Comparison of ENCODE assay signal across 37 cellular contexts in the genomic region with DNA sequence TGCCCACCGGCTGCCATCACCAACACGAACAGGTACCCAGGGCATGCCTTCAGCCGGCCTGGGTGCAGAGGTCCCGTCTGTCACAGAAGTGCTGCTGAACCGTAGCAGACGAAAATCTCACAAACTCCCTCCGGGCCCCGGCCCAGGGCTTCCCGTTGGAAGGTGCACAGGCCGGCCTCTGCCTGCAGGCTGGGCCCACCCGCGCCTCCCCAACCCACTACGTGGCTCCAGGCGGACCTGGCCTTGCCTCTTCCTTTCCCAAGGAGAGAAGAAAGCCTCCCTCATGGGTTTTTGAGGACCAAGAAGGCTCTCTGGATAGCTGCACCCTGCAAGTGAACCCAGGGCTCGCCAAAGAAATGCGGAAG. TPM values are rescaled to one million over a fixed set of nuclear protein-coding genes. Genes with fewer than 3 reads are reported as not detected.
"Had no signal": no experiment of that assay in that cellular context is flagged by ENCODE, and none has a peak within 500 bp of the region (broad histone marks: within the 10 kb centered on the region; RNA-seq: fewer than 3 reads in every experiment).

No MANE protein-coding gene starts in this region.

- H3K27me3 ChIP-seq: body of pancreas had no signal

- H3K9me3 Mint-ChIP-seq: activated naive CD4-positive, alpha-beta T cell treated with anti-CD3 and anti-CD28 coated beads, Interleukin-2, amount 50 U/mL, for 72 hours; activated T-cell treated with anti-CD3 and anti-CD28 coated beads, Interleukin-2, amount 50 U/mL, for 24 hours had no signal

- FAIRE-seq: colon, endometrium, endothelial cell of umbilical vein had no signal

- H3K9me3 ChIP-seq: body of pancreas, esophagus squamous epithelium, gastroesophageal sphincter had no signal

- DNase-seq: activated CD4-positive, alpha-beta memory T cell treated with anti-CD3 and anti-CD28 coated beads, Interleukin-2, amount 10 ng/mL, durations not matched to agents 7 days and 5 days; activated CD4-positive, alpha-beta T cell treated with anti-CD3 and anti-CD28 coated beads for 1 hour; activated CD4-positive, alpha-beta T cell treated with anti-CD3 and anti-CD28 coated beads for 4 hours; activated CD4-positive, alpha-beta T cell treated with anti-CD3 and anti-CD28 coated beads, Interleukin-2, amount 10 ng/mL, durations not matched to agents 7 days and 5 days; activated CD4-positive, alpha-beta T cell treated with anti-CD3 and anti-CD28 coated beads, Interleukin-2, amount 50 U/mL, for 4 hours; activated CD8-positive, alpha-beta memory T cell treated with anti-CD3 and anti-CD28 coated beads, Interleukin-2, amount 50 U/mL, for 48 hours; activated gamma-delta T cell; activated naive CD4-positive, alpha-beta T cell; activated naive CD4-positive, alpha-beta T cell treated with anti-CD3 and anti-CD28 coated beads, Interleukin-2, amount 10 ng/mL, durations not matched to agents 7 days and 5 days; activated naive CD8-positive, alpha-beta T cell treated with anti-CD3 and anti-CD28 coated beads, Interleukin-2, amount 10 ng/mL, durations not matched to agents 7 days and 5 days; activated T-cell treated with anti-CD3 and anti-CD28 coated beads for 4 hours; activated T-cell treated with anti-CD3 and anti-CD28 coated beads, Interleukin-2, amount 50 U/mL, for 24 hours; activated T-cell treated with anti-CD3 and anti-CD28 coated beads, Interleukin-2, amount 50 U/mL, for 72 hours; amniotic stem cell; aorta; caudate nucleus; cortex of kidney; dermis blood vessel endothelial cell; effector CD4-positive, alpha-beta T cell; esophagus squamous epithelium; foreskin melanocyte; head of caudate nucleus; T-helper 1 cell; T-helper 17 cell; T1000 had no signal

- H3K36me3 ChIP-seq: esophagus squamous epithelium, gastroesophageal sphincter had no signal

- H3K27ac Mint-ChIP-seq: activated CD4-positive, alpha-beta memory T cell treated with anti-CD3 and anti-CD28 coated beads, Interleukin-2, amount 10 ng/mL, durations not matched to agents 7 days and 5 days; activated CD4-positive, alpha-beta T cell treated with anti-CD3 and anti-CD28 coated beads, Interleukin-2, amount 10 ng/mL, durations not matched to agents 7 days and 5 days; activated naive CD4-positive, alpha-beta T cell treated with anti-CD3 and anti-CD28 coated beads, Interleukin-2, amount 10 ng/mL, durations not matched to agents 7 days and 5 days; activated naive CD4-positive, alpha-beta T cell treated with anti-CD3 and anti-CD28 coated beads, Interleukin-2, amount 50 U/mL, for 72 hours; activated naive CD8-positive, alpha-beta T cell treated with anti-CD3 and anti-CD28 coated beads, Interleukin-2, amount 10 ng/mL, durations not matched to agents 7 days and 5 days; activated T-cell treated with anti-CD3 and anti-CD28 coated beads, Interleukin-2, amount 50 U/mL, for 24 hours; activated T-cell treated with anti-CD3 and anti-CD28 coated beads, Interleukin-2, amount 50 U/mL, for 72 hours; T-helper 17 cell; T-helper 2 cell treated with Interferon-gamma antibody and Interleukin-4, amounts not matched to agents 5 μg/mL and 100 μg/mL, for 36 hours had no signal

- H3K4me3 Mint-ChIP-seq: activated CD4-positive, alpha-beta memory T cell treated with anti-CD3 and anti-CD28 coated beads, Interleukin-2, amount 10 ng/mL, durations not matched to agents 7 days and 5 days; activated CD4-positive, alpha-beta T cell treated with anti-CD3 and anti-CD28 coated beads, Interleukin-2, amount 10 ng/mL, durations not matched to agents 7 days and 5 days; activated naive CD4-positive, alpha-beta T cell treated with anti-CD3 and anti-CD28 coated beads, Interleukin-2, amount 10 ng/mL, durations not matched to agents 7 days and 5 days; activated naive CD8-positive, alpha-beta T cell treated with anti-CD3 and anti-CD28 coated beads, Interleukin-2, amount 10 ng/mL, durations not matched to agents 7 days and 5 days; activated T-cell treated with anti-CD3 and anti-CD28 coated beads, Interleukin-2, amount 50 U/mL, for 24 hours; activated T-cell treated with anti-CD3 and anti-CD28 coated beads, Interleukin-2, amount 50 U/mL, for 72 hours; T-helper 17 cell; T-helper 2 cell treated with Interferon-gamma antibody and Interleukin-4, amounts not matched to agents 5 μg/mL and 100 μg/mL, for 36 hours had no signal

- H3K27ac ChIP-seq: body of pancreas, epithelial cell of prostate, esophagus squamous epithelium, gastroesophageal sphincter had no signal

- H3K4me1 Mint-ChIP-seq: activated CD4-positive, alpha-beta memory T cell treated with anti-CD3 and anti-CD28 coated beads, Interleukin-2, amount 10 ng/mL, durations not matched to agents 7 days and 5 days; activated CD4-positive, alpha-beta T cell treated with anti-CD3 and anti-CD28 coated beads, Interleukin-2, amount 10 ng/mL, durations not matched to agents 7 days and 5 days; activated naive CD4-positive, alpha-beta T cell treated with anti-CD3 and anti-CD28 coated beads, Interleukin-2, amount 10 ng/mL, durations not matched to agents 7 days and 5 days; activated naive CD8-positive, alpha-beta T cell treated with anti-CD3 and anti-CD28 coated beads, Interleukin-2, amount 10 ng/mL, durations not matched to agents 7 days and 5 days had no signal

- H3K27me3 Mint-ChIP-seq: activated CD4-positive, alpha-beta memory T cell treated with anti-CD3 and anti-CD28 coated beads, Interleukin-2, amount 10 ng/mL, durations not matched to agents 7 days and 5 days; activated CD4-positive, alpha-beta T cell treated with anti-CD3 and anti-CD28 coated beads, Interleukin-2, amount 10 ng/mL, durations not matched to agents 7 days and 5 days; activated naive CD4-positive, alpha-beta T cell treated with anti-CD3 and anti-CD28 coated beads, Interleukin-2, amount 10 ng/mL, durations not matched to agents 7 days and 5 days; activated naive CD8-positive, alpha-beta T cell treated with anti-CD3 and anti-CD28 coated beads, Interleukin-2, amount 10 ng/mL, durations not matched to agents 7 days and 5 days; activated T-cell treated with anti-CD3 and anti-CD28 coated beads, Interleukin-2, amount 50 U/mL, for 24 hours had no signal

- H3K36me3 Mint-ChIP-seq: activated naive CD4-positive, alpha-beta T cell treated with anti-CD3 and anti-CD28 coated beads, Interleukin-2, amount 10 ng/mL, durations not matched to agents 7 days and 5 days; activated naive CD4-positive, alpha-beta T cell treated with anti-CD3 and anti-CD28 coated beads, Interleukin-2, amount 50 U/mL, for 72 hours; activated naive CD8-positive, alpha-beta T cell treated with anti-CD3 and anti-CD28 coated beads, Interleukin-2, amount 10 ng/mL, durations not matched to agents 7 days and 5 days had no signal

- ATAC-seq: activated naive CD4-positive, alpha-beta T cell treated with anti-CD3 and anti-CD28 coated beads, Interleukin-2, amount 50 U/mL, for 72 hours; activated T-cell treated with anti-CD3 and anti-CD28 coated beads, Interleukin-2, amount 50 U/mL, for 72 hours; body of pancreas; gastroesophageal sphincter; T-helper 17 cell had no signal

- H3K4me3 ChIP-seq: body of pancreas, esophagus squamous epithelium, gastroesophageal sphincter had no signal

RNA-seq across cellular contexts. Expression of gene PABPN1L, which starts 45.5 kb away (rescaled TPM):
- total RNA-seq: activated CD4-positive, alpha-beta memory T cell treated with anti-CD3 and anti-CD28 coated beads, Interleukin-2, amount 10 ng/mL, durations not matched to agents 7 days and 5 days; activated CD4-positive, alpha-beta T cell treated with anti-CD3 and anti-CD28 coated beads, Interleukin-2, amount 10 ng/mL, durations not matched to agents 7 days and 5 days; activated naive CD4-positive, alpha-beta T cell treated with anti-CD3 and anti-CD28 coated beads, Interleukin-2, amount 50 U/mL, for 72 hours; activated naive CD8-positive, alpha-beta T cell treated with anti-CD3 and anti-CD28 coated beads, Interleukin-2, amount 10 ng/mL, durations not matched to agents 7 days and 5 days; activated T-cell treated with anti-CD3 and anti-CD28 coated beads, Interleukin-2, amount 50 U/mL, for 72 hours; aorta; body of pancreas; chondrocyte; dermis blood vessel endothelial cell; endothelial cell of umbilical vein; esophagus squamous epithelium; fibroblast of lung; fibroblast of villous mesenchyme; glomerular endothelial cell; T-helper 17 cell had no signal
- polyA plus RNA-seq: aorta, endothelial cell of umbilical vein, fibroblast of lung had no signal
